ENCODE assay signal across 6 cellular contexts in genomic region chr20:60240986-60241385, GRCh38.
"Had no signal": no experiment of that assay in that cellular context is flagged by ENCODE, and none has a peak within 500 bp of the region (broad histone marks: within the 10 kb centered on the region; RNA-seq: fewer than 3 reads in every experiment).

No MANE protein-coding gene starts in this region.

- DNase-seq: H9, HCEC 1CT had no signal

- H3K9me3 Mint-ChIP-seq: GM23338, H9 had no signal

- H3K27ac Mint-ChIP-seq: GM23338, IgD-negative memory B cell had no signal

- H3K36me3 Mint-ChIP-seq: IgD-negative memory B cell had no signal

- H3K4me1 Mint-ChIP-seq: IgD-negative memory B cell had no signal

- H3K27ac ChIP-seq: HL-60 had no signal

- ATAC-seq: GM23338, HepG2 had no signal

- H3K27me3 Mint-ChIP-seq: IgD-negative memory B cell had no signal

- H3K4me3 Mint-ChIP-seq: GM23338, H9, IgD-negative memory B cell had no signal
